ENCODE assay signal across 8 cellular contexts in the genomic region with DNA sequence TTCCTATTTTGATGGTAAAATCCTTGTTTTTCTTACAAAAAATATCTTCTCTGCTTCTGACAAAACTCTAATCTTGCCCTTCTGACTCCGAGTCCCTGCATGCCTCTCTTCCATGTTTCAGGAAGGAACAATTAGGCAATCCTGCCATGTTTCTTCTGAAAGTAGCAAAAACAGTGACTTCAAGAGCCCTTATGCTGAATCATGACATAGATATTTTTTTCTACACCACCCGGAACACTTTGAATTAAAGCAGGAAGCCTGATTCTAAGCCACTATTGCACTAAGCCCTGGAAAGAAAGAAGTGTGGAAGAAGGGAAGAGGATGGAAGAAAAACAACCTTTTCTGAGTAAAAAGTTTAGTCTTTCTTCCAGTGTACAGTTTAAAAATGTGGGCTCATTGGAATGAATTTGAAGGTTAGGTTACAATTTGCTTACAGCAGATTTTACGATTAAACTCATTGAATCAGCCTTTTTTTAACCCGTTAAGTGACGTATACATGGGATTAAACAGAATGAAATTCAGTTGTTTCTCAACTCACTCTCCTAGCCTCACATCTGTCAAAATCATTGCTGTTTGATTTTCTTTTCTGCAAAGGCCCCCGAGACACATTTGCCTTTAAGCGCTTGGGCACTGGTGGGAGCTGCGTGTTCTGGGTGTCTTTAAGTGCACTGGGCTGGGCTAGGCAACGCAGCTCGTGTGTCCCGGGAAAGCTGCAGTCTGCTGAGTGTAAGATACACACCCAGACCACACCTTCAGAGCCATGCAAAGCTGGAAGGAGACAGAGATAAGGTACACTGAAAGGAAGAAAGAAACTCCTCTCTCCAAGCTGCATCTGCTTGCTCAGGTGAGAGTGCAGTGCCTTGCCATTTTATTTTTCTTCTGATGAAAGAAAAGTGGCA.
DNase-seq lines count a peak whose midpoint lies in the region; ATAC-seq and TF ChIP-seq lines count a peak whose summit lies in the region.

No MANE protein-coding gene starts in this region.

- peak; percentile 21 for ATAC-seq in HG02885 (IDR thresholded peaks at IDR 0.05; ENCODE audit: poor library complexity, unreplicated experiment)

- H3K36me3 ChIP-seq in vagina, result no peaks in the 10 kb centered on the region

- H3K9me3 ChIP-seq in vagina, result no peaks in the 10 kb centered on the region

- no peak overlapping the region for H3K4me3 ChIP-seq in AG10803 (ENCODE audit: low read length)
- no peak overlapping the region for H3K4me3 ChIP-seq in vagina

- H3K4me1 ChIP-seq in vagina, result peaks cover 16% of the 10 kb centered on the region

- TF ChIP-seq POLR2A in vagina (IDR thresholded peaks at IDR 0.05), result no peak

- TF ChIP-seq CTCF in AG10803 (conservative IDR thresholded peaks at IDR 0.05; ENCODE audit: low read length), result no peak
- TF ChIP-seq CTCF in vagina (IDR thresholded peaks at IDR 0.05), result no peak

- peak overlapping the region; percentile 31 for H3K27ac ChIP-seq in vagina

- intact Hi-C loops in vagina (cut with DNase I), result loop anchor here (10.0 kb wide), 1 partner anchor 159 kb away; the partner anchor contains the start of gene CITED2

- DNase-seq in AG10803 (ENCODE audit: low read depth) (peak; percentile 95), amniotic stem cell (lab: John Stamatoyannopoulos, UW) (peak; percentile 18), kidney tubule cell (ENCODE audit: low spot score) (peak; percentile 84), vagina (ENCODE audit: extremely low spot score in 2 of 2) (no peak), NCI-H82 (lab: John Stamatoyannopoulos, UW) (no peak), NCI-H2029 treated with DMSO at 0.1 percent for 48 hours (lab: John Stamatoyannopoulos, UW) (no peak), T-helper 9 cell (no peak)

- H3K27me3 ChIP-seq in vagina, result no peaks in the 10 kb centered on the region

Comparison
In these comparisons a context has a peak if more than half of its experiments do, and no peak if none do; other contexts are left out.
1. DNase-seq: peak in AG10803 (single experiment), amniotic stem cell (single experiment) and kidney tubule cell (single experiment); none in vagina (0 of 2), NCI-H82 (single experiment), NCI-H2029 treated with DMSO at 0.1 percent for 48 hours (single experiment) and T-helper 9 cell (single experiment).